1 cellular context compared by ENCODE assay signal in genomic region chr19:35124098-35125060, GRCh38.
TF ChIP-seq lines count a peak whose summit lies in the region.

No MANE protein-coding gene starts in this region.

TF ChIP-seq in HEK293, 187 proteins besides CTCF, POLR2A, EP300 and RAD21 (continued from another document):
- no peak for TF ChIP-seq ZNF169 (tag by site-specific recombination; IDR thresholded peaks at IDR 0.05)
- no peak for TF ChIP-seq ZNF23 (tag by site-specific recombination; IDR thresholded peaks at IDR 0.05; ENCODE audit: borderline replicate concordance)
- TF ChIP-seq, protein P1, sequence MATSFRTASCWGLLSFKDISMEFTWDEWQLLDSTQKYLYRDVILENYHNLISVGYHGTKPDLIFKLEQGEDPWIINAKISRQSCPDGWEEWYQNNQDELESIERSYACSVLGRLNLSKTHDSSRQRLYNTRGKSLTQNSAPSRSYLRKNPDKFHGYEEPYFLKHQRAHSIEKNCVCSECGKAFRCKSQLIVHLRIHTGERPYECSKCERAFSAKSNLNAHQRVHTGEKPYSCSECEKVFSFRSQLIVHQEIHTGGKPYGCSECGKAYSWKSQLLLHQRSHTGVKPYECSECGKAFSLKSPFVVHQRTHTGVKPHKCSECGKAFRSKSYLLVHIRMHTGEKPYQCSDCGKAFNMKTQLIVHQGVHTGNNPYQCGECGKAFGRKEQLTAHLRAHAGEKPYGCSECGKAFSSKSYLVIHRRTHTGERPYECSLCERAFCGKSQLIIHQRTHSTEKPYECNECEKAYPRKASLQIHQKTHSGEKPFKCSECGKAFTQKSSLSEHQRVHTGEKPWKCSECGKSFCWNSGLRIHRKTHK (tag by site-specific recombination; IDR thresholded peaks at IDR 0.05), result no peak
- TF ChIP-seq ZNF623 (tag by site-specific recombination; IDR thresholded peaks at IDR 0.05), result no peak
- TF ChIP-seq ZNF580 (tag by site-specific recombination; IDR thresholded peaks at IDR 0.05), result no peak
- TF ChIP-seq ZNF10 (tag by site-specific recombination; IDR thresholded peaks at IDR 0.05), result no peak
- no peak for TF ChIP-seq ZNF184 (tag by site-specific recombination; IDR thresholded peaks at IDR 0.05)
- TF ChIP-seq ZNF645 (tag by site-specific recombination; IDR thresholded peaks at IDR 0.05), result 0 out of 2 replicates have a peak, but pooled peaks have one; percentile 47
- TF ChIP-seq ZNF670 (tag by site-specific recombination; IDR thresholded peaks at IDR 0.05; ENCODE audit: low read depth), result no peak
- peak; percentile 43 for TF ChIP-seq IKZF3 (tag by site-specific recombination; IDR thresholded peaks at IDR 0.05)
- TF ChIP-seq, protein P2, sequence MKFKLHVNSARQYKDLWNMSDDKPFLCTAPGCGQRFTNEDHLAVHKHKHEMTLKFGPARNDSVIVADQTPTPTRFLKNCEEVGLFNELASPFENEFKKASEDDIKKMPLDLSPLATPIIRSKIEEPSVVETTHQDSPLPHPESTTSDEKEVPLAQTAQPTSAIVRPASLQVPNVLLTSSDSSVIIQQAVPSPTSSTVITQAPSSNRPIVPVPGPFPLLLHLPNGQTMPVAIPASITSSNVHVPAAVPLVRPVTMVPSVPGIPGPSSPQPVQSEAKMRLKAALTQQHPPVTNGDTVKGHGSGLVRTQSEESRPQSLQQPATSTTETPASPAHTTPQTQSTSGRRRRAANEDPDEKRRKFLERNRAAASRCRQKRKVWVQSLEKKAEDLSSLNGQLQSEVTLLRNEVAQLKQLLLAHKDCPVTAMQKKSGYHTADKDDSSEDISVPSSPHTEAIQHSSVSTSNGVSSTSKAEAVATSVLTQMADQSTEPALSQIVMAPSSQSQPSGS (tag by site-specific recombination; IDR thresholded peaks at IDR 0.05; ENCODE audit: low read depth), result no peak
- TF ChIP-seq HOXA7 (CRISPR knock-in tag; IDR thresholded peaks at IDR 0.05; ENCODE audit: borderline replicate concordance), result no peak
- 0 out of 2 replicates have a peak, but pooled peaks have one; percentile 33 for TF ChIP-seq REST (tag by site-specific recombination; IDR thresholded peaks at IDR 0.05)
- no peak for TF ChIP-seq ZNF426 (tag by site-specific recombination; IDR thresholded peaks at IDR 0.05)
- TF ChIP-seq ZNF37A (tag by site-specific recombination; IDR thresholded peaks at IDR 0.05), result no peak
- TF ChIP-seq OVOL3 (tag by site-specific recombination; IDR thresholded peaks at IDR 0.05), result no peak
- 0 out of 2 replicates have a peak, but pooled peaks have one; percentile 19 for TF ChIP-seq ZNF843 (tag by site-specific recombination; IDR thresholded peaks at IDR 0.05)
- TF ChIP-seq ZNF112 (tag by site-specific recombination; IDR thresholded peaks at IDR 0.05), result no peak
- TF ChIP-seq TSHZ1 (tag by site-specific recombination; IDR thresholded peaks at IDR 0.05; ENCODE audit: borderline replicate concordance), result no peak
- TF ChIP-seq ZNF76 (tag by site-specific recombination; IDR thresholded peaks at IDR 0.05; ENCODE audit: borderline replicate concordance, low read depth), result no peak; the same call in 1 of the 2 replicates
- TF ChIP-seq TRIM28 (IDR thresholded peaks at IDR 0.05; ENCODE audit: borderline replicate concordance, low read length), result no peak
- TF ChIP-seq ZNF311 (tag by site-specific recombination; IDR thresholded peaks at IDR 0.05; ENCODE audit: borderline replicate concordance), result no peak
- TF ChIP-seq PATZ1 (tag by site-specific recombination; IDR thresholded peaks at IDR 0.05), result peak; percentile 89
- TF ChIP-seq RBAK (tag by site-specific recombination; IDR thresholded peaks at IDR 0.05), result no peak
- TF ChIP-seq ZIC2 (tag by site-specific recombination; IDR thresholded peaks at IDR 0.05), result peak; percentile 88
- TF ChIP-seq ZNF624 (tag by site-specific recombination; IDR thresholded peaks at IDR 0.05), result no peak
- TF ChIP-seq ZNF660 (tag by site-specific recombination; IDR thresholded peaks at IDR 0.05), result no peak
- TF ChIP-seq ZNF416 (tag by site-specific recombination; IDR thresholded peaks at IDR 0.05), result no peak; the same call in 1 of the 2 replicates
- TF ChIP-seq ZNF155 (tag by site-specific recombination; IDR thresholded peaks at IDR 0.05), result no peak
- no peak for TF ChIP-seq ZNF514 (tag by site-specific recombination; IDR thresholded peaks at IDR 0.05)
